Comparison of ENCODE assay signal across 9 cellular contexts in the genomic region with DNA sequence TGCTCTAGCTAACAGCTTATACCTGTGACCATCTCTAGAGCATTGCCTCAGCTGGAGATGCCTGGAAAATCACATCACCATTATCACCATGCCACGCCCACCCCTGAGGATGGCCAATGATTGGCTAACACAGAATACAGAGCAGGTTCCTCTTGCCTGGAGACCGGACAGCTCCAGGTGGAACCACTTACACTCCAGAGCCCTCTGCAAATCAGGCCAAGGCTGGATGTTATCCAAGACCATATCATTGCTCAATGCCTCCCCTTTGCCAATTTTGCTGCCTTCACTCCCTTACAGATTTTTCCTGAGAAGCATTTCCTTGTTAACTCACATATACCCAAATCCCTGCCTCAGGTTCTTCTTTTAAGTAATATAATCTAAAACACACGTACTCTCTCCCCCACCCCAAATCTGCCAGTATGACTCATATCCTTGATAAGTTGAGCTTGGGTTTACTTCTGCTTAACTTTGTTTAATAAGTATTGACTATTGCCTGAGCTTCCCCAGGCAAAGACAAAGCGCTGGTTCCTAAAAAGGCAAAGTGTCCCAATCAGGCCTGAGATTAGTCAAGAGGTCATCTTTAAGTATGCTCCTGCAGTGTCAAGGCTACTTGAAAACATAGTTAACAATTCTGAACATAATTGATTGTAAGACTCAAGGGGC.
DNase-seq lines count a peak whose midpoint lies in the region; ATAC-seq and TF ChIP-seq lines count a peak whose summit lies in the region.
"Had no signal": no experiment of that assay in that cellular context is flagged by ENCODE, and none has a peak within 500 bp of the region (broad histone marks: within the 10 kb centered on the region; RNA-seq: fewer than 3 reads in every experiment).

No MANE protein-coding gene starts in this region.

- no TSS peak for BruUV-seq in Caco-2 (replicated peaks; lab: Mats Ljungman, UMichigan)

- no peaks in the 10 kb centered on the region for H3K4me1 Mint-ChIP-seq in Caco-2 (ENCODE audit: low read depth, unreplicated experiment)
- no peaks in the 10 kb centered on the region for H3K4me1 Mint-ChIP-seq in activated CD8-positive, alpha-beta T cell treated with anti-CD3 and anti-CD28 coated beads for 36 hours (ENCODE audit: low read depth)
- no peaks in the 10 kb centered on the region for H3K4me1 Mint-ChIP-seq in activated naive CD8-positive, alpha-beta T cell treated with anti-CD3 and anti-CD28 coated beads, Interleukin-2, amount 50 U/mL, for 24 hours

- in situ Hi-C loops in brain microvascular endothelial cell (cut with HindIII; ENCODE audit: low pct_ligation_motif_present, low sequenced_read_pairs) = no loop called here

- TF ChIP-seq RAD21 in Ishikawa (IDR thresholded peaks at IDR 0.05; ENCODE audit: low read depth) = no peak

- H3K9me3 ChIP-seq in Caco-2 = no peaks in the 10 kb centered on the region
- H3K9me3 ChIP-seq in lower lobe of right lung = no peaks in the 10 kb centered on the region

- POLR2A ChIA-PET in Caco-2 (lab: Charles Lee) = no interaction called here
- POLR2A ChIA-PET in activated CD8-positive, alpha-beta T cell treated with anti-CD3 and anti-CD28 coated beads for 36 hours (lab: Charles Lee) = no interaction called here

- ATAC-seq in lower lobe of right lung = peak; percentile 92 to 94
- no peak for ATAC-seq in activated CD8-positive, alpha-beta T cell treated with anti-CD3 and anti-CD28 coated beads for 36 hours
- no peak for ATAC-seq in activated naive CD8-positive, alpha-beta T cell treated with anti-CD3 and anti-CD28 coated beads, Interleukin-2, amount 50 U/mL, for 24 hours

- H3K27ac Mint-ChIP-seq in Caco-2 (ENCODE audit: unreplicated experiment) = no peak overlapping the region
- H3K27ac Mint-ChIP-seq in activated CD8-positive, alpha-beta T cell treated with anti-CD3 and anti-CD28 coated beads for 36 hours = no peak overlapping the region
- H3K27ac Mint-ChIP-seq in activated naive CD8-positive, alpha-beta T cell treated with anti-CD3 and anti-CD28 coated beads, Interleukin-2, amount 50 U/mL, for 24 hours = no peak overlapping the region

- H3K4me3 Mint-ChIP-seq in Caco-2 (ENCODE audit: unreplicated experiment) = no peak overlapping the region
- no peak overlapping the region for H3K4me3 Mint-ChIP-seq in activated CD8-positive, alpha-beta T cell treated with anti-CD3 and anti-CD28 coated beads for 36 hours
- H3K4me3 Mint-ChIP-seq in activated naive CD8-positive, alpha-beta T cell treated with anti-CD3 and anti-CD28 coated beads, Interleukin-2, amount 50 U/mL, for 24 hours = no peak overlapping the region

- no peaks in the 10 kb centered on the region for H3K27me3 ChIP-seq in Caco-2 (replicated peaks; ENCODE audit: control insufficient read depth, insufficient read depth, low read length)
- H3K27me3 ChIP-seq in brain microvascular endothelial cell (replicated peaks) = no peaks in the 10 kb centered on the region
- H3K27me3 ChIP-seq in lower lobe of right lung (ENCODE audit: low read depth) = no peaks in the 10 kb centered on the region

- H3K4me3 ChIP-seq in Caco-2 (ENCODE audit: low read depth, low read length) (no peak overlapping the region), brain microvascular endothelial cell (ENCODE audit: low read depth, low read length) (no peak overlapping the region), lower lobe of right lung (no peak overlapping the region)

- CTCF ChIA-PET in Caco-2 (lab: Charles Lee) = no interaction called here
- CTCF ChIA-PET in activated CD8-positive, alpha-beta T cell treated with anti-CD3 and anti-CD28 coated beads for 36 hours (lab: Charles Lee) = no interaction called here

- H3K9me3 Mint-ChIP-seq in Caco-2 (ENCODE audit: unreplicated experiment) = no peaks in the 10 kb centered on the region
- H3K9me3 Mint-ChIP-seq in activated CD8-positive, alpha-beta T cell treated with anti-CD3 and anti-CD28 coated beads for 36 hours = no peaks in the 10 kb centered on the region
- no peaks in the 10 kb centered on the region for H3K9me3 Mint-ChIP-seq in activated naive CD8-positive, alpha-beta T cell treated with anti-CD3 and anti-CD28 coated beads, Interleukin-2, amount 50 U/mL, for 24 hours

- H3K36me3 Mint-ChIP-seq in Caco-2 (ENCODE audit: insufficient read depth, unreplicated experiment) = no peaks in the 10 kb centered on the region
- no peaks in the 10 kb centered on the region for H3K36me3 Mint-ChIP-seq in activated CD8-positive, alpha-beta T cell treated with anti-CD3 and anti-CD28 coated beads for 36 hours (ENCODE audit: low read depth)
- H3K36me3 Mint-ChIP-seq in activated naive CD8-positive, alpha-beta T cell treated with anti-CD3 and anti-CD28 coated beads, Interleukin-2, amount 50 U/mL, for 24 hours (ENCODE audit: low read depth) = no peaks in the 10 kb centered on the region

- H3K27ac ChIP-seq in brain microvascular endothelial cell (no peak overlapping the region), lower lobe of right lung (no peak overlapping the region)

- H3K36me3 ChIP-seq in Caco-2 (ENCODE audit: control insufficient read depth, insufficient read depth, low read length) (no peaks in the 10 kb centered on the region), brain microvascular endothelial cell (replicated peaks) (no peaks in the 10 kb centered on the region), lower lobe of right lung (no peaks in the 10 kb centered on the region)

- TF ChIP-seq EP300 in Ishikawa (IDR thresholded peaks at IDR 0.05; ENCODE audit: borderline replicate concordance) = no peak

- H3K4me1 ChIP-seq in Caco-2 (no peaks in the 10 kb centered on the region), lower lobe of right lung (peaks cover 5% of the 10 kb centered on the region)

- no peaks in the 10 kb centered on the region for H3K27me3 Mint-ChIP-seq in Caco-2 (ENCODE audit: insufficient read depth, unreplicated experiment)
- no peaks in the 10 kb centered on the region for H3K27me3 Mint-ChIP-seq in activated CD8-positive, alpha-beta T cell treated with anti-CD3 and anti-CD28 coated beads for 36 hours
- H3K27me3 Mint-ChIP-seq in activated naive CD8-positive, alpha-beta T cell treated with anti-CD3 and anti-CD28 coated beads, Interleukin-2, amount 50 U/mL, for 24 hours = peaks cover 2% of the 10 kb centered on the region

- TF ChIP-seq CTCF in Caco-2 (IDR thresholded peaks at IDR 0.05; ENCODE audit: insufficient read depth in 1 of 2, low read depth in 1 of 2, low read length in 1 of 2, severe bottlenecking in 1 of 2, unreplicated experiment in 1 of 2) = no peak
- TF ChIP-seq CTCF in brain microvascular endothelial cell (IDR thresholded peaks at IDR 0.05; ENCODE audit: low read depth, low read length, missing control alignments) = no peak
- TF ChIP-seq CTCF in lower lobe of right lung (IDR thresholded peaks at IDR 0.05) = no peak
- TF ChIP-seq CTCF in activated CD8-positive, alpha-beta T cell treated with anti-CD3 and anti-CD28 coated beads for 36 hours (IDR thresholded peaks at IDR 0.05) = no peak

- intact Hi-C loops in Caco-2 (cut with micrococcal nuclease; ENCODE audit: unreplicated experiment) (no loop called here), lower lobe of right lung (cut with DNase I) (no loop called here)
- intact Hi-C loops in activated CD8-positive, alpha-beta T cell treated with anti-CD3 and anti-CD28 coated beads for 36 hours (cut with micrococcal nuclease) = no loop called here

- DNase-seq in Caco-2 (peak; percentile 38 to 55), brain microvascular endothelial cell (peak; percentile 12), lower lobe of right lung (peak; percentile 72), NAMALWA (ENCODE audit: low spot score) (no peak)
- no peak for DNase-seq in activated CD8-positive, alpha-beta T cell treated with anti-CD3 and anti-CD28 coated beads for 36 hours
- DNase-seq in activated naive CD8-positive, alpha-beta T cell treated with anti-CD3 and anti-CD28 coated beads, Interleukin-2, amount 50 U/mL, for 24 hours = no peak
- no peak for DNase-seq in activated CD4-positive, alpha-beta T cell treated with anti-CD3 and anti-CD28 coated beads, Interleukin-2, amount 50 U/mL, for 48 hours
- DNase-seq: NCI-H2227 treated with DMSO at 0.1 percent for 48 hours had no signal

TF ChIP-seq in Ishikawa, 13 proteins besides CTCF, POLR2A, EP300 and RAD21 (continues in another document):
- TF ChIP-seq MAX (IDR thresholded peaks at IDR 0.05) (no peak), NFIC (IDR thresholded peaks at IDR 0.05) (peak; percentile 65), TCF12 (IDR thresholded peaks at IDR 0.05; ENCODE audit: low read depth) (no peak), CREB1 (IDR thresholded peaks at IDR 0.05; ENCODE audit: low read depth) (no peak)
- TF ChIP-seq, protein P1, sequence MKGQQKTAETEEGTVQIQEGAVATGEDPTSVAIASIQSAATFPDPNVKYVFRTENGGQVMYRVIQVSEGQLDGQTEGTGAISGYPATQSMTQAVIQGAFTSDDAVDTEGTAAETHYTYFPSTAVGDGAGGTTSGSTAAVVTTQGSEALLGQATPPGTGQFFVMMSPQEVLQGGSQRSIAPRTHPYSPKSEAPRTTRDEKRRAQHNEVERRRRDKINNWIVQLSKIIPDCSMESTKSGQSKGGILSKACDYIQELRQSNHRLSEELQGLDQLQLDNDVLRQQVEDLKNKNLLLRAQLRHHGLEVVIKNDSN (IDR thresholded peaks at IDR 0.05) = no peak

Comparison
In these comparisons a context has a peak if more than half of its experiments do, and no peak if none do; other contexts are left out.
1. DNase-seq: peak in Caco-2 (2 of 2), brain microvascular endothelial cell (single experiment) and lower lobe of right lung (single experiment); none in activated CD8-positive, alpha-beta T cell treated with anti-CD3 and anti-CD28 coated beads for 36 hours (single experiment), activated naive CD8-positive, alpha-beta T cell treated with anti-CD3 and anti-CD28 coated beads, Interleukin-2, amount 50 U/mL, for 24 hours (single experiment), activated CD4-positive, alpha-beta T cell treated with anti-CD3 and anti-CD28 coated beads, Interleukin-2, amount 50 U/mL, for 48 hours (0 of 2) and NAMALWA (single experiment).
2. ATAC-seq: peak in lower lobe of right lung (2 of 2); none in activated CD8-positive, alpha-beta T cell treated with anti-CD3 and anti-CD28 coated beads for 36 hours (single experiment) and activated naive CD8-positive, alpha-beta T cell treated with anti-CD3 and anti-CD28 coated beads, Interleukin-2, amount 50 U/mL, for 24 hours (single experiment).